22 cellular contexts compared by ENCODE assay signal in genomic region chr15:62588930-62589655, GRCh38.
DNase-seq lines count a peak whose midpoint lies in the region; ATAC-seq and TF ChIP-seq lines count a peak whose summit lies in the region.
"Had no signal": no experiment of that assay in that cellular context is flagged by ENCODE, and none has a peak within 500 bp of the region (broad histone marks: within the 10 kb centered on the region; RNA-seq: fewer than 3 reads in every experiment).

No MANE protein-coding gene starts in this region.

- no peak for ATAC-seq in natural killer cell
- ATAC-seq: activated T-helper 17 cell treated with anti-CD3 and anti-CD28 coated beads, Interleukin-2, amount 50 U/mL, for 72 hours; heart right ventricle; lower lobe of right lung; pancreas had no signal

- intact Hi-C loops in natural killer cell (cut with micrococcal nuclease): no loop called here

- peaks cover 16% of the 10 kb centered on the region for H3K36me3 ChIP-seq in adipocyte (ENCODE audit: control insufficient read depth, insufficient read depth, low read length, severe bottlenecking)
- H3K36me3 ChIP-seq: lower lobe of right lung, pancreas had no signal

- H3K27ac Mint-ChIP-seq in natural killer cell: no peak overlapping the region
- H3K27ac Mint-ChIP-seq: activated T-helper 17 cell treated with anti-CD3 and anti-CD28 coated beads, Interleukin-2, amount 50 U/mL, for 72 hours; B cell had no signal

- H3K4me3 ChIP-seq in adipocyte (ENCODE audit: low read length) (no peak overlapping the region), fibroblast of mammary gland (ENCODE audit: control insufficient read depth, low read depth, low read length) (no peak overlapping the region)
- H3K4me3 ChIP-seq: coronary artery, heart right ventricle, lower lobe of right lung, pancreas, PC-9 had no signal

- peaks cover 55% of the 10 kb centered on the region for H3K4me1 ChIP-seq in adipocyte (ENCODE audit: control insufficient read depth, insufficient read depth, low read length)
- H3K4me1 ChIP-seq: lower lobe of right lung had no signal

- H3K9me3 ChIP-seq in adipocyte (ENCODE audit: control insufficient read depth, low read length): no peaks in the 10 kb centered on the region
- H3K9me3 ChIP-seq: heart right ventricle, lower lobe of right lung, pancreas had no signal

- no peaks in the 10 kb centered on the region for H3K4me1 Mint-ChIP-seq in natural killer cell
- H3K4me1 Mint-ChIP-seq: activated T-helper 17 cell treated with anti-CD3 and anti-CD28 coated beads, Interleukin-2, amount 50 U/mL, for 72 hours; B cell had no signal

- H3K27me3 Mint-ChIP-seq in natural killer cell (ENCODE audit: low read depth in 2 of 2): peaks cover 2 to 6% of the 10 kb centered on the region in 2 donors

- H3K9me3 Mint-ChIP-seq in natural killer cell: no peaks in the 10 kb centered on the region
- H3K9me3 Mint-ChIP-seq: activated T-helper 17 cell treated with anti-CD3 and anti-CD28 coated beads, Interleukin-2, amount 50 U/mL, for 72 hours had no signal

- no peak overlapping the region for H3K4me3 Mint-ChIP-seq in natural killer cell
- H3K4me3 Mint-ChIP-seq: activated T-helper 17 cell treated with anti-CD3 and anti-CD28 coated beads, Interleukin-2, amount 50 U/mL, for 72 hours; B cell had no signal

- H3K27me3 ChIP-seq in adipocyte (replicated peaks; ENCODE audit: control insufficient read depth, insufficient read depth, low read length): no peaks in the 10 kb centered on the region
- H3K27me3 ChIP-seq: heart right ventricle, pancreas had no signal

- no peaks in the 10 kb centered on the region for H3K36me3 Mint-ChIP-seq in natural killer cell

- DNase-seq in Daoy (ENCODE audit: low read depth) (peak; percentile 26), adipocyte (ENCODE audit: low read depth) (peak; percentile 66), fibroblast of mammary gland (ENCODE audit: low read depth) (peak; percentile 60), renal cortical epithelial cell (ENCODE audit: low read depth) (peak; percentile 34), NCI-H2227 (lab: John Stamatoyannopoulos, UW; ENCODE audit: unreplicated experiment) (no peak), natural killer cell (no peak)
- DNase-seq in stimulated activated CD4-positive, alpha-beta T cell treated with anti-CD3 and anti-CD28 coated beads, Interleukin-12 subunit alpha, Interleukin-12 subunit beta, amount 100 ng/mL, for 4 hours: no peak
- DNase-seq in effector CD4-positive, alpha-beta T cell: no peak
- DNase-seq: activated CD4-positive, alpha-beta T cell treated with anti-CD3 and anti-CD28 coated beads for 1 hour; amygdala; erythroblast; heart right ventricle; lower lobe of right lung; NCI-H1092; NCI-H2107; NCI-H82; pancreas; PC-9; stimulated activated CD4-positive, alpha-beta T cell treated with anti-CD3 and anti-CD28 coated beads, Interleukin-2, amount 100 ng/mL, for 24 hours had no signal

- peak; percentile 8 for TF ChIP-seq CTCF in fibroblast of mammary gland (conservative IDR thresholded peaks at IDR 0.05; ENCODE audit: control insufficient read depth, insufficient read depth, low read depth, low read length)
- no peak for TF ChIP-seq CTCF in natural killer cell (IDR thresholded peaks at IDR 0.05)

- no peak overlapping the region for H3K9ac ChIP-seq in adipocyte (ENCODE audit: low read length)

Comparison
In these comparisons a context has a peak if more than half of its experiments do, and no peak if none do; other contexts are left out.
1. DNase-seq: peak in Daoy (single experiment), adipocyte (single experiment), fibroblast of mammary gland (single experiment) and renal cortical epithelial cell (single experiment); none in stimulated activated CD4-positive, alpha-beta T cell treated with anti-CD3 and anti-CD28 coated beads, Interleukin-12 subunit alpha, Interleukin-12 subunit beta, amount 100 ng/mL, for 4 hours (single experiment), NCI-H2227 (single experiment), natural killer cell (single experiment) and effector CD4-positive, alpha-beta T cell (single experiment).